In genomic region chr5:170490381-170490780, GRCh38 we compare ENCODE assay signal across 35 cellular contexts. TPM values are rescaled to one million over a fixed set of nuclear protein-coding genes. Genes with fewer than 3 reads are reported as not detected.
"Had no signal": no experiment of that assay in that cellular context is flagged by ENCODE, and none has a peak within 500 bp of the region (broad histone marks: within the 10 kb centered on the region; RNA-seq: fewer than 3 reads in every experiment).

No MANE protein-coding gene starts in this region.

- H3K36me3 ChIP-seq: cardiac muscle cell, MG63, SJCRH30, WERI-Rb-1 had no signal

- ATAC-seq: activated CD8-positive, alpha-beta memory T cell treated with anti-CD3 and anti-CD28 coated beads, Interleukin-2, amount 10 ng/mL, durations not matched to agents 7 days and 5 days; activated naive CD8-positive, alpha-beta T cell treated with anti-CD3 and anti-CD28 coated beads, Interleukin-2, amount 50 U/mL, for 24 hours had no signal

- H3K4me3 Mint-ChIP-seq: activated CD4-positive, alpha-beta memory T cell treated with anti-CD3 and anti-CD28 coated beads, Interleukin-2, amount 10 ng/mL, durations not matched to agents 7 days and 5 days; activated CD8-positive, alpha-beta memory T cell treated with anti-CD3 and anti-CD28 coated beads, Interleukin-2, amount 10 ng/mL, durations not matched to agents 7 days and 5 days; activated naive CD4-positive, alpha-beta T cell treated with anti-CD3 and anti-CD28 coated beads, Interleukin-2, amount 10 ng/mL, durations not matched to agents 7 days and 5 days; activated naive CD8-positive, alpha-beta T cell; activated naive CD8-positive, alpha-beta T cell treated with anti-CD3 and anti-CD28 coated beads, Interleukin-2, amount 50 U/mL, for 24 hours; IgD-negative memory B cell had no signal

- H3K4me3 ChIP-seq: cardiac muscle cell, MG63, SJCRH30 had no signal

- H3K27me3 ChIP-seq: MG63, SJCRH30 had no signal

- DNase-seq: activated CD4-positive, alpha-beta memory T cell treated with anti-CD3 and anti-CD28 coated beads, Interleukin-2, amount 10 ng/mL, durations not matched to agents 7 days and 5 days; activated CD4-positive, alpha-beta T cell treated with anti-CD3 and anti-CD28 coated beads for 1 hour; activated CD4-positive, alpha-beta T cell treated with anti-CD3 and anti-CD28 coated beads for 48 hours; activated CD4-positive, CD25-positive, alpha-beta regulatory T cell; activated CD8-positive, alpha-beta memory T cell treated with anti-CD3 and anti-CD28 coated beads for 24 hours; activated CD8-positive, alpha-beta memory T cell treated with anti-CD3 and anti-CD28 coated beads, Interleukin-2, amount 10 ng/mL, durations not matched to agents 7 days and 5 days; activated CD8-positive, alpha-beta memory T cell treated with anti-CD3 and anti-CD28 coated beads, Interleukin-2, amount 50 U/mL, for 48 hours; activated effector memory CD4-positive, alpha-beta T cell treated with Interleukin-2 at 50 U/mL for 16 hours; activated naive CD4-positive, alpha-beta T cell treated with anti-CD3 and anti-CD28 coated beads, Interleukin-2, amount 10 ng/mL, durations not matched to agents 7 days and 5 days; activated naive CD8-positive, alpha-beta T cell treated with anti-CD3 and anti-CD28 coated beads, Interleukin-2, amount 50 U/mL, for 24 hours; activated T-cell treated with anti-CD3 and anti-CD28 coated beads, Interleukin-2, amount 50 U/mL, for 48 hours; anterior cingulate cortex; Karpas-422; KBM-7; MG63; NCI-H1048; NCI-H1436 treated with DMSO at 0.1 percent for 48 hours; NCI-H1694 treated with DMSO at 0.1 percent for 48 hours; NCI-H2029; NCI-H2171; NCI-H510A; NCI-H526; NCI-H748 treated with DMSO at 0.1 percent for 48 hours; NK-92 treated with Interleukin-12 subunit alpha and Interleukin-12 subunit beta, amount 100 ng/mL, for 24 hours; Right ventricle myocardium superior; SJCRH30; SW 1271; T-helper 1 cell; T-helper 2 cell; T-helper 9 cell; WERI-Rb-1 had no signal

- H3K9me3 ChIP-seq: MG63, SJCRH30 had no signal

- H3K4me1 Mint-ChIP-seq: activated CD4-positive, alpha-beta memory T cell treated with anti-CD3 and anti-CD28 coated beads, Interleukin-2, amount 10 ng/mL, durations not matched to agents 7 days and 5 days; activated CD8-positive, alpha-beta memory T cell treated with anti-CD3 and anti-CD28 coated beads, Interleukin-2, amount 10 ng/mL, durations not matched to agents 7 days and 5 days; activated naive CD4-positive, alpha-beta T cell treated with anti-CD3 and anti-CD28 coated beads, Interleukin-2, amount 10 ng/mL, durations not matched to agents 7 days and 5 days; activated naive CD8-positive, alpha-beta T cell treated with anti-CD3 and anti-CD28 coated beads, Interleukin-2, amount 50 U/mL, for 24 hours; IgD-negative memory B cell had no signal

- H3K9me3 Mint-ChIP-seq: activated CD4-positive, alpha-beta memory T cell treated with anti-CD3 and anti-CD28 coated beads, Interleukin-2, amount 10 ng/mL, durations not matched to agents 7 days and 5 days; activated naive CD4-positive, alpha-beta T cell treated with anti-CD3 and anti-CD28 coated beads, Interleukin-2, amount 10 ng/mL, durations not matched to agents 7 days and 5 days; activated naive CD8-positive, alpha-beta T cell treated with anti-CD3 and anti-CD28 coated beads, Interleukin-2, amount 50 U/mL, for 24 hours had no signal

- H3K36me3 Mint-ChIP-seq: activated CD8-positive, alpha-beta memory T cell treated with anti-CD3 and anti-CD28 coated beads, Interleukin-2, amount 10 ng/mL, durations not matched to agents 7 days and 5 days; activated naive CD4-positive, alpha-beta T cell treated with anti-CD3 and anti-CD28 coated beads, Interleukin-2, amount 10 ng/mL, durations not matched to agents 7 days and 5 days; activated naive CD8-positive, alpha-beta T cell; IgD-negative memory B cell had no signal

- H3K27ac Mint-ChIP-seq: activated CD4-positive, alpha-beta memory T cell treated with anti-CD3 and anti-CD28 coated beads, Interleukin-2, amount 10 ng/mL, durations not matched to agents 7 days and 5 days; activated CD8-positive, alpha-beta memory T cell treated with anti-CD3 and anti-CD28 coated beads, Interleukin-2, amount 10 ng/mL, durations not matched to agents 7 days and 5 days; activated naive CD4-positive, alpha-beta T cell treated with anti-CD3 and anti-CD28 coated beads, Interleukin-2, amount 10 ng/mL, durations not matched to agents 7 days and 5 days; activated naive CD8-positive, alpha-beta T cell; activated naive CD8-positive, alpha-beta T cell treated with anti-CD3 and anti-CD28 coated beads, Interleukin-2, amount 50 U/mL, for 24 hours; IgD-negative memory B cell had no signal

- H3K27ac ChIP-seq: cardiac muscle cell, SJCRH30, WERI-Rb-1 had no signal

RNA-seq across cellular contexts. Expression of gene KCNIP1, which starts 13.4 kb away (rescaled TPM):
- total RNA-seq: activated CD4-positive, alpha-beta memory T cell treated with anti-CD3 and anti-CD28 coated beads, Interleukin-2, amount 10 ng/mL, durations not matched to agents 7 days and 5 days; activated CD8-positive, alpha-beta memory T cell treated with anti-CD3 and anti-CD28 coated beads, Interleukin-2, amount 10 ng/mL, durations not matched to agents 7 days and 5 days; OCI-LY7; Right ventricle myocardium superior had no signal
- polyA plus RNA-seq: cardiac muscle cell, IgD-negative memory B cell had no signal
